8 cellular contexts compared by ENCODE assay signal in the genomic region with DNA sequence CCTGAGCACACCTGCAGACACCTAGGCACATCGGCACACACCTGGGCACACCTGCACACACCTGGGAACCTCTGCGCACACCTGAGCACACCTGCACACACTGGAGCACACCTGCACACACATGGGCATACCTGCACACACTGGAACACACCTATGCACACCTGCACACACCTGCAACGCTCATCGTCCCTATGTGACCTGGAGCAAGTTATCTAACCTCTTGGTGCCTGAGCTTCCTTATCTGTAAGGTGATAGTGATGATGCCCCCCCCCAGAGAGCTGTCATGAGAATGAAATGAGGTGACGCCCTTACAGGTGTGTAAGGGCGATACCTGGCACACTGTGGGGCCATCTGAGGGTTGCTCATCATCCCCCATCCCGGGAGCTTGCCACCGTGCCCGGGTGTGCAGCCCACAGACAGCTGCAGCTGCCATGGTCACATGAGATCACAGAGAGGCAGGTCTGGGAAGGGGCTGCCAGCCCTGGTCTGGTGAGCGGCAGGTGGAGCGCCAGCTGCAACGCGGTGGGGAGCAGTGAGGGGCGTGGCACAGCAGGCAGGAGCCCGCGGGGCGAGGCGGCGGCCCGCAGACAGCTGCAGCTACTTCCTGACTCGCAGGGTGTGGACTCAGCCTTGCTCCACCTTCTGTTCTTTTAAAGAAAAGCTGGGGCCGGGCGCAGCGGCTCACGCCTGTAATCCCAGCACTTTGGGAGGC. TPM values are rescaled to one million over a fixed set of nuclear protein-coding genes. Genes with fewer than 3 reads are reported as not detected.
DNase-seq lines count a peak whose midpoint lies in the region; ATAC-seq, FAIRE-seq and TF ChIP-seq lines count a peak whose summit lies in the region.

No MANE protein-coding gene starts in this region.

- H2AFZ ChIP-seq in GM12878 (ENCODE audit: control insufficient read depth, low read depth, low read length) (no peak overlapping the region), neuronal stem cell (ENCODE audit: low read length) (no peak overlapping the region)

- SMC1A ChIA-PET in GM12878 (lab: Charles Lee; ENCODE audit: uncharacterized antibody, unreplicated experiment), result interaction anchor here (1.0 to 1.6 kb wide), 3 partner anchors 18 to 62 kb away, joined by 3 read pairs; no protein-coding TSS in a partner anchor

- H3K18ac ChIP-seq in neuronal stem cell (ENCODE audit: low read length), result peak overlapping the region; percentile 94

- no peaks in the 10 kb centered on the region for H3K9me3 ChIP-seq in CD8-positive, alpha-beta memory T cell (ENCODE audit: low read length)
- H3K9me3 ChIP-seq in GM12878 (replicated peaks; ENCODE audit: control insufficient read depth, insufficient read depth, low read length) (no peaks in the 10 kb centered on the region), neuronal stem cell (replicated peaks in 1 of 2; ENCODE audit: control insufficient read depth in 2 of 2, insufficient read depth in 1 of 2, low read depth in 1 of 2, low read length in 2 of 2) (peaks cover 8 to 15% of the 10 kb centered on the region in 2 donors)

- H3K14ac ChIP-seq in neuronal stem cell (ENCODE audit: low read length), result no peak overlapping the region

- CTCF ChIA-PET in CD8-positive, alpha-beta memory T cell (lab: Charles Lee), result interaction anchor here (0.7 to 1.4 kb wide), 10 partner anchors 11 to 276 kb away, joined by 3 to 15 read pairs (median 3); no protein-coding TSS in a partner anchor
- CTCF ChIA-PET in GM12878 (lab: Yijun Ruan, JAX), result interaction anchor here (0.8 kb wide), 1 partner anchor 32 kb away, joined by 3 read pairs; no protein-coding TSS in a partner anchor

- H3K27ac Mint-ChIP-seq in CD8-positive, alpha-beta memory T cell, result peak overlapping the region in 4 of 8 donors; percentile 34 to 70 (median 50)

- no peak for FAIRE-seq in GM12878 (lab: Jason Lieb, UNC)

- H3K4ac ChIP-seq in neuronal stem cell (ENCODE audit: low read length), result no peak overlapping the region

- no peak for TF ChIP-seq POLR2A in GM12878 (IDR thresholded peaks at IDR 0.05; ENCODE audit: low read depth, low read length)

- H2BK15ac ChIP-seq in neuronal stem cell (ENCODE audit: low read length), result peak overlapping the region; percentile 31

- H3K4me3 Mint-ChIP-seq in CD8-positive, alpha-beta memory T cell, result peak overlapping the region in 6 of 7 donors; percentile 54 to 82 (median 74)

- H3K4me1 Mint-ChIP-seq in CD8-positive, alpha-beta memory T cell, result peaks cover 20 to 38% (median 25%) of the 10 kb centered on the region in 3 donors

- TF ChIP-seq EP300 in GM12878 (IDR thresholded peaks at IDR 0.05; ENCODE audit: borderline replicate concordance in 1 of 2, control insufficient read depth in 1 of 2, low read depth in 2 of 2, low read length in 2 of 2), result no peak

- peak overlapping the region; percentile 81 for H2AK5ac ChIP-seq in neuronal stem cell (ENCODE audit: low read depth, low read length)

- peak overlapping the region; percentile 83 for H2BK5ac ChIP-seq in neuronal stem cell (ENCODE audit: low read length)

- peaks cover 41% of the 10 kb centered on the region for H3K4me1 ChIP-seq in CD8-positive, alpha-beta memory T cell (ENCODE audit: insufficient read depth, low read length)
- peaks cover 18% of the 10 kb centered on the region for H3K4me1 ChIP-seq in GM12878 (ENCODE audit: control insufficient read depth, insufficient read depth, low read length)
- peaks cover 7 to 48% of the 10 kb centered on the region in 2 donors for H3K4me1 ChIP-seq in neuronal stem cell (ENCODE audit: control insufficient read depth in 2 of 2, insufficient read depth in 1 of 2, low read depth in 1 of 2, low read length in 2 of 2)

- H3K79me2 ChIP-seq in GM12878 (ENCODE audit: control insufficient read depth, insufficient read depth, low read length), result no peaks in the 10 kb centered on the region

- in situ Hi-C loops in GM12878 (cut with MboI), result no loop called here

- H2BK120ac ChIP-seq in neuronal stem cell (ENCODE audit: low read depth, low read length), result peak overlapping the region; percentile 73

- no peak overlapping the region for H3K27ac ChIP-seq in CD8-positive, alpha-beta memory T cell (ENCODE audit: low read depth, low read length)
- H3K27ac ChIP-seq in GM12878 (ENCODE audit: control insufficient read depth, insufficient read depth), result no peak overlapping the region
- no peak overlapping the region for H3K27ac ChIP-seq in neuronal stem cell (replicated peaks; ENCODE audit: low read length)

- POLR2A ChIA-PET in CD8-positive, alpha-beta memory T cell (lab: Charles Lee), result interaction anchor here (0.7 to 1.0 kb wide), 3 partner anchors 17 to 58 kb away, joined by 3 to 5 read pairs (median 3); no protein-coding TSS in a partner anchor
- POLR2A ChIA-PET in GM12878 (lab: Charles Lee), result no interaction called here

- no TSS peak for BruUV-seq in GM12878 (replicated peaks; lab: Mats Ljungman, UMichigan)

- intact Hi-C loops in GM12878 (cut with micrococcal nuclease; ENCODE audit: unreplicated experiment), result no loop called here

- H3K79me1 ChIP-seq in neuronal stem cell (ENCODE audit: low read depth, low read length), result peaks cover 3% of the 10 kb centered on the region

- ATAC-seq in GM21619 (IDR thresholded peaks at IDR 0.05; ENCODE audit: unreplicated experiment) (peak; percentile 76), GM12878 (peak; percentile 87), GM21423 (IDR thresholded peaks at IDR 0.05; ENCODE audit: unreplicated experiment) (no peak), GM21360 (IDR thresholded peaks at IDR 0.05; ENCODE audit: unreplicated experiment) (no peak)

- peaks cover 0 to 2% (median 0%) of the 10 kb centered on the region in 5 donors for H3K9me3 Mint-ChIP-seq in CD8-positive, alpha-beta memory T cell

- no peaks in the 10 kb centered on the region for H4K20me1 ChIP-seq in GM12878 (ENCODE audit: control insufficient read depth, insufficient read depth)

- peaks cover 0 to 8% of the 10 kb centered on the region in 2 donors for H3K27me3 Mint-ChIP-seq in CD8-positive, alpha-beta memory T cell

- H3K36me3 ChIP-seq in CD8-positive, alpha-beta memory T cell (ENCODE audit: insufficient read depth, low read length), result no peaks in the 10 kb centered on the region
- H3K36me3 ChIP-seq in GM12878 (ENCODE audit: control insufficient read depth in 2 of 2, insufficient read depth in 2 of 2, low read length in 1 of 2) (no peaks in the 10 kb centered on the region), neuronal stem cell (replicated peaks in 1 of 2; ENCODE audit: control insufficient read depth in 2 of 2, insufficient read depth in 2 of 2, low read length in 2 of 2) (no peaks in the 10 kb centered on the region)

- TF ChIP-seq RAD21 in GM12878 (IDR thresholded peaks at IDR 0.05; ENCODE audit: insufficient read depth, low read depth, low read length), result no peak

- peak; percentile 43 to 80 (median 66) for DNase-seq in CD8-positive, alpha-beta memory T cell
- DNase-seq in NCI-H1417 (lab: John Stamatoyannopoulos, UW) (peak; percentile 95 to 98 (median 97)), T follicular helper cell (ENCODE audit: low read depth) (peak; percentile 57), GM12878 (ENCODE audit: low read depth, low spot score) (no peak), neuronal stem cell (ENCODE audit: low spot score) (no peak)

- peak overlapping the region; percentile 83 for H3K23ac ChIP-seq in neuronal stem cell (ENCODE audit: low read depth, low read length, poor library complexity)

- H3K27me3 ChIP-seq in CD8-positive, alpha-beta memory T cell (ENCODE audit: insufficient read depth, low read length, poor library complexity, severe bottlenecking), result peaks cover 3% of the 10 kb centered on the region
- H3K27me3 ChIP-seq in GM12878 (replicated peaks in 1 of 2; ENCODE audit: control insufficient read depth in 2 of 2, insufficient read depth in 2 of 2, low read length in 1 of 2) (no peaks in the 10 kb centered on the region; a peak in 2 of 4 replicates), neuronal stem cell (ENCODE audit: control insufficient read depth in 3 of 3, insufficient read depth in 3 of 3, low read depth in 1 of 3, low read length in 3 of 3) (peaks cover 0 to 95% (median 0%) of the 10 kb centered on the region in 3 experiments)

- no peaks in the 10 kb centered on the region for H3K36me3 Mint-ChIP-seq in CD8-positive, alpha-beta memory T cell

- H3K4me3 ChIP-seq in CD8-positive, alpha-beta memory T cell (ENCODE audit: low read length), result peak overlapping the region; percentile 55
- H3K4me3 ChIP-seq in GM12878 (no peak overlapping the region), neuronal stem cell (ENCODE audit: low read length in 2 of 2) (peak overlapping the region in 1 of 2 donors; percentile 44)

- RAD21 ChIA-PET in GM12878 (lab: Charles Lee; ENCODE audit: unreplicated experiment), result interaction anchor here (0.5 to 1.1 kb wide), 2 partner anchors 94 to 165 kb away, joined by 3 read pairs; no protein-coding TSS in a partner anchor

- no peak for TF ChIP-seq CTCF in GM12878 (IDR thresholded peaks at IDR 0.05 in 2 of 3, conservative IDR thresholded peaks at IDR 0.05 in 1 of 3; ENCODE audit: control insufficient read depth in 2 of 3, extremely low read depth in 1 of 3, insufficient read depth in 1 of 3, low read depth in 3 of 3, low read length in 3 of 3)

- H3K9ac ChIP-seq in GM12878 (ENCODE audit: control insufficient read depth, insufficient read depth, low read length) (no peak overlapping the region), neuronal stem cell (ENCODE audit: low read depth, low read length, poor library complexity) (peak overlapping the region; percentile 17)

- peak overlapping the region; percentile 48 for H2BK12ac ChIP-seq in neuronal stem cell (ENCODE audit: low read length)

- peak overlapping the region; percentile 75 for H4K8ac ChIP-seq in neuronal stem cell (ENCODE audit: low read depth, low read length)

- 9% methylated on average over 25 of the region's 25 CpGs for WGBS in GM12878 (ENCODE audit: insufficient coverage, insufficient replicate concordance, low lambda C conversion rate, missing lambda C conversion rate)
- WGBS in neuronal stem cell (ENCODE audit: extremely low coverage in 2 of 2, insufficient read length in 2 of 2, insufficient replicate concordance in 1 of 2), 2 donors, result no CpG with 5 or more reads among the region's 25 CpGs

- H4K91ac ChIP-seq in neuronal stem cell (ENCODE audit: low read depth, low read length, poor library complexity), result no peak overlapping the region

- H3K4me2 ChIP-seq in GM12878 (ENCODE audit: control insufficient read depth, insufficient read depth) (peak overlapping the region; percentile 30), neuronal stem cell (ENCODE audit: insufficient read depth, low read length, poor library complexity, severe bottlenecking) (peak overlapping the region; percentile 22)

RNA-seq across cellular contexts. Expression of a gene that starts 59.9 kb away (rescaled TPM):
- total RNA-seq in CD8-positive, alpha-beta memory T cell, result 10 to 100 TPM; 58.1 to 62.1 TPM
- polyA plus RNA-seq in CD8-positive, alpha-beta memory T cell, result 1.4 TPM
- 30.6 and 38.6 TPM in 2 replicates for total RNA-seq in GM12878 (2013; cell fraction: nucleolus; rRNA removed)
- total RNA-seq in GM12878 (2014; rRNA removed) (4.5 and 6.3 TPM in 2 replicates), GM12878 (2014; rRNA removed; fragmentation: Illumina TruSeq; extraction: Trizol) (2.0 and 6.7 TPM in 2 replicates), GM12878 (2021) (53.4 and 55.1 TPM in 2 replicates)
- polyA plus RNA-seq in GM12878 (2011; ENCODE audit: low read depth), result 34.4 TPM
- polyA plus RNA-seq in GM12878 (2011; rRNA removed) (0.40 and 0.81 TPM in 2 replicates), GM12878 (2014; fragmentation: Illumina TruSeq; extraction: Trizol) (1.1 and 12.3 TPM in 2 replicates), GM12878 (2014; fragmentation: Nextera tagmentation; extraction: Ambion mirVana) (under 1 TPM; 0.19 to 0.58 TPM), GM12878 (2014; rRNA removed) (19.9 and 29.3 TPM in 2 replicates), GM12878 (2016; fragmentation: Nextera tagmentation; extraction: Ambion mirVana) (1 to 10 TPM; 1.4 to 1.9 TPM)
- 2.6 and 7.9 TPM in 2 replicates for polyA plus RNA-seq in GM12878 (2011; cell fraction: cytosol; rRNA removed)
- 17.0 and 38.4 TPM in 2 replicates for polyA plus RNA-seq in GM12878 (2011; cell fraction: nucleus; rRNA removed)
- polyA plus RNA-seq in GM12878 (2012), result 21.0 and 21.8 TPM in 2 replicates
- polyA minus RNA-seq in GM12878 (2011; rRNA and poly(A)+ RNA removed), result 0.59 and 2.1 TPM in 2 replicates
- polyA minus RNA-seq in GM12878 (2011; cell fraction: cytosol; rRNA and poly(A)+ RNA removed), result 7.5 and 13.1 TPM in 2 replicates
- polyA minus RNA-seq in GM12878 (2011; cell fraction: nucleus; rRNA and poly(A)+ RNA removed), result 2.8 and 6.9 TPM in 2 replicates
- polyA plus RNA-seq in neuronal stem cell (2013, experiment 1 of 2), result 61.7 TPM
- polyA plus RNA-seq in neuronal stem cell (2013, experiment 2 of 2), result 70.1 TPM

Comparison
In these comparisons a context has a peak if more than half of its experiments do, and no peak if none do; other contexts are left out.
1. DNase-seq: peak in CD8-positive, alpha-beta memory T cell (5 of 5), NCI-H1417 (3 of 3) and T follicular helper cell (single experiment); none in GM12878 (single experiment) and neuronal stem cell (single experiment).
2. ATAC-seq: peak in GM21619 (single experiment) and GM12878 (single experiment); none in GM21423 (single experiment) and GM21360 (single experiment).